ENCODE assay signal across 18 cellular contexts in the genomic region with DNA sequence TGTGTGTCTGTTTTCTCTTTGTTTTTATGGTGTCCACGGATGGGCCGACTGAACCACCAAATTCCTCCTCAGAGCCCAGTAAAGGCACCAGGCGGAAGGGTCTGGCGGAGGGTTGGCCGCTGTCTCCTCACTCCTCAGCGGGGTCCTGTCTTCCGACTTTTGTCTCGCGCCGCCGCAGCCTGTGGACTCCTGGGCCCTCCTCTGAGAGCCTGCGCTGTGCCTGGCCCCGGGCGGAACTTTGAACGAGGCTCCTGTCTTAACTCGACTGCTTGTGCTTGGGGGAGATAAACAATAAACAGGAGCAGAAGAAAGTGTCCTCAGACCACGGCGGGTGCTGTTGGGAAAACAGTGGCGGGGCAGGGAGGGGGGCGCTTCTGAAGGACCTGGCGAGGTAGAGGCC.
"Had no signal": no experiment of that assay in that cellular context is flagged by ENCODE, and none has a peak within 500 bp of the region (broad histone marks: within the 10 kb centered on the region; RNA-seq: fewer than 3 reads in every experiment).

No MANE protein-coding gene starts in this region.

- H3K27ac Mint-ChIP-seq: activated B cell treated with CpG ODN at 0.5 μM for 24 hours; activated CD4-positive, alpha-beta memory T cell treated with anti-CD3 and anti-CD28 coated beads, Interleukin-2, amount 10 ng/mL, durations not matched to agents 7 days and 5 days; activated CD8-positive, alpha-beta memory T cell treated with anti-CD3 and anti-CD28 coated beads, Interleukin-2, amount 10 ng/mL, durations not matched to agents 7 days and 5 days; activated naive CD4-positive, alpha-beta T cell treated with anti-CD3 and anti-CD28 coated beads for 36 hours; activated T-helper 17 cell treated with anti-CD3 and anti-CD28 coated beads, Interleukin-2, amount 50 U/mL, for 72 hours; stimulated activated naive B cell treated with anti-CD40 and anti-IgM and Interleukin-4, amounts not matched to agents 10 μg/mL and 1 μg/mL and 100 μg/mL, for 72 hours; T-helper 2 cell treated with Interferon-gamma antibody and Interleukin-4, amounts not matched to agents 5 μg/mL and 100 μg/mL, for 36 hours had no signal

- H3K4me3 Mint-ChIP-seq: activated B cell treated with CpG ODN at 0.5 μM for 24 hours; activated CD4-positive, alpha-beta memory T cell treated with anti-CD3 and anti-CD28 coated beads, Interleukin-2, amount 10 ng/mL, durations not matched to agents 7 days and 5 days; activated CD8-positive, alpha-beta memory T cell treated with anti-CD3 and anti-CD28 coated beads, Interleukin-2, amount 10 ng/mL, durations not matched to agents 7 days and 5 days; activated naive CD4-positive, alpha-beta T cell treated with anti-CD3 and anti-CD28 coated beads for 36 hours; activated T-helper 17 cell treated with anti-CD3 and anti-CD28 coated beads, Interleukin-2, amount 50 U/mL, for 72 hours; stimulated activated naive B cell treated with anti-CD40 and anti-IgM and Interleukin-4, amounts not matched to agents 10 μg/mL and 1 μg/mL and 100 μg/mL, for 72 hours; T-helper 2 cell treated with Interferon-gamma antibody and Interleukin-4, amounts not matched to agents 5 μg/mL and 100 μg/mL, for 36 hours had no signal

- H3K9me3 ChIP-seq: heart left ventricle, left ventricle myocardium inferior, tibial artery had no signal

- H3K9me3 Mint-ChIP-seq: activated B cell treated with CpG ODN at 0.5 μM for 24 hours; activated CD4-positive, alpha-beta memory T cell treated with anti-CD3 and anti-CD28 coated beads, Interleukin-2, amount 10 ng/mL, durations not matched to agents 7 days and 5 days; activated naive CD4-positive, alpha-beta T cell treated with anti-CD3 and anti-CD28 coated beads for 36 hours; activated T-helper 17 cell treated with anti-CD3 and anti-CD28 coated beads, Interleukin-2, amount 50 U/mL, for 72 hours; stimulated activated naive B cell treated with anti-CD40 and anti-IgM and Interleukin-4, amounts not matched to agents 10 μg/mL and 1 μg/mL and 100 μg/mL, for 72 hours; T-helper 2 cell treated with Interferon-gamma antibody and Interleukin-4, amounts not matched to agents 5 μg/mL and 100 μg/mL, for 36 hours had no signal

- H3K36me3 Mint-ChIP-seq: activated CD8-positive, alpha-beta memory T cell treated with anti-CD3 and anti-CD28 coated beads, Interleukin-2, amount 10 ng/mL, durations not matched to agents 7 days and 5 days; stimulated activated naive B cell treated with anti-CD40 and anti-IgM and Interleukin-4, amounts not matched to agents 10 μg/mL and 1 μg/mL and 100 μg/mL, for 72 hours had no signal

- H3K27ac ChIP-seq: brain microvascular endothelial cell had no signal

- H3K4me3 ChIP-seq: heart left ventricle, left ventricle myocardium inferior, tibial artery had no signal

- H3K4me1 Mint-ChIP-seq: activated T-helper 17 cell treated with anti-CD3 and anti-CD28 coated beads, Interleukin-2, amount 50 U/mL, for 72 hours had no signal

- DNase-seq: activated B cell treated with CpG ODN at 0.5 μM for 24 hours; activated CD4-positive, alpha-beta memory T cell treated with anti-CD3 and anti-CD28 coated beads, Interleukin-2, amount 10 ng/mL, durations not matched to agents 7 days and 5 days; activated CD4-positive, alpha-beta T cell treated with anti-CD3 and anti-CD28 coated beads for 48 hours; activated CD8-positive, alpha-beta memory T cell treated with anti-CD3 and anti-CD28 coated beads, Interleukin-2, amount 10 ng/mL, durations not matched to agents 7 days and 5 days; activated naive CD4-positive, alpha-beta T cell treated with anti-CD3 and anti-CD28 coated beads for 36 hours; brain microvascular endothelial cell; central memory CD4-positive, alpha-beta T cell; foreskin melanocyte; heart left ventricle; kidney glomerular epithelial cell; left ventricle myocardium inferior; mammary epithelial cell; occipital lobe; stimulated activated naive B cell treated with anti-CD40 and anti-IgM and Interleukin-4, amounts not matched to agents 10 μg/mL and 1 μg/mL and 100 μg/mL, for 72 hours; SW 1271; tibial artery had no signal

- H3K27me3 ChIP-seq: brain microvascular endothelial cell, tibial artery had no signal

- ATAC-seq: activated CD8-positive, alpha-beta memory T cell treated with anti-CD3 and anti-CD28 coated beads, Interleukin-2, amount 10 ng/mL, durations not matched to agents 7 days and 5 days; activated T-helper 17 cell treated with anti-CD3 and anti-CD28 coated beads, Interleukin-2, amount 50 U/mL, for 72 hours; heart left ventricle; stimulated activated naive B cell treated with anti-CD40 and anti-IgM and Interleukin-4, amounts not matched to agents 10 μg/mL and 1 μg/mL and 100 μg/mL, for 72 hours had no signal
